Comparison of ENCODE assay signal across 8 cellular contexts in genomic region chr10:46544989-46545791, GRCh38. TPM values are rescaled to one million over a fixed set of nuclear protein-coding genes. Genes with fewer than 3 reads are reported as not detected.
DNase-seq lines count a peak whose midpoint lies in the region; ATAC-seq and TF ChIP-seq lines count a peak whose summit lies in the region.

No MANE protein-coding gene starts in this region.

- no peak overlapping the region for H3K9ac ChIP-seq in Loucy (ENCODE audit: low read depth, low read length, poor library complexity, severe bottlenecking)

- no peaks in the 10 kb centered on the region for H3K27me3 ChIP-seq in Loucy (ENCODE audit: insufficient read depth, low read length, poor library complexity, severe bottlenecking)

- no peaks in the 10 kb centered on the region for H3K27me3 Mint-ChIP-seq in osteocyte (ENCODE audit: unreplicated experiment)

- no peak overlapping the region for H3K4me3 ChIP-seq in Loucy (ENCODE audit: low read length, poor library complexity, severe bottlenecking)

- no peak overlapping the region for H2AFZ ChIP-seq in Loucy (ENCODE audit: low read length)

- TF ChIP-seq CTCF in Loucy (conservative IDR thresholded peaks at IDR 0.05; ENCODE audit: low read length) (peak; percentile 71), osteocyte (IDR thresholded peaks at IDR 0.05) (peak; percentile 47)

- no peak overlapping the region for H3K4me3 Mint-ChIP-seq in osteocyte (ENCODE audit: unreplicated experiment)

- no peaks in the 10 kb centered on the region for H4K20me1 ChIP-seq in Loucy (ENCODE audit: insufficient read depth, low read length, poor library complexity, severe bottlenecking)

- H3F3A ChIP-seq in Loucy (ENCODE audit: low read depth) = no peaks in the 10 kb centered on the region

- H3K9me2 ChIP-seq in Loucy (replicated peaks; ENCODE audit: low read depth, low read length) = no peaks in the 10 kb centered on the region

- H3K36me3 Mint-ChIP-seq in osteocyte (ENCODE audit: unreplicated experiment) = no peaks in the 10 kb centered on the region

- DNase-seq in DMS 273 (lab: John Stamatoyannopoulos, UW; ENCODE audit: unreplicated experiment) (peak; percentile 61), DMS 273 treated with DMSO at 0.1 percent for 48 hours (lab: John Stamatoyannopoulos, UW) (no peak), cerebellar cortex (ENCODE audit: low spot score) (peak; percentile 32), osteocyte (ENCODE audit: extremely low spot score, unreplicated experiment) (peak; percentile 84)
- no peak for DNase-seq in NK-92 treated with Interleukin-12 subunit alpha and Interleukin-12 subunit beta, amount 100 ng/mL, for 24 hours (lab: John Stamatoyannopoulos, UW)

- H3K79me2 ChIP-seq in Loucy (ENCODE audit: insufficient read depth, low read length) = no peaks in the 10 kb centered on the region

- H3K9me3 Mint-ChIP-seq in osteocyte (ENCODE audit: unreplicated experiment) = no peaks in the 10 kb centered on the region

- H3K4me2 ChIP-seq in Loucy (ENCODE audit: low read depth, low read length, poor library complexity, severe bottlenecking) = no peak overlapping the region

- H3K4me1 ChIP-seq in Loucy (ENCODE audit: insufficient read depth, low read length, poor library complexity, severe bottlenecking) = no peaks in the 10 kb centered on the region

- H3K9me3 ChIP-seq in Loucy (ENCODE audit: insufficient read depth, low read depth, low read length) = no peaks in the 10 kb centered on the region

- H3K36me3 ChIP-seq in Loucy (ENCODE audit: insufficient read depth, low read length) = no peaks in the 10 kb centered on the region

- no peak overlapping the region for H3K27ac Mint-ChIP-seq in osteocyte (ENCODE audit: unreplicated experiment)

- ATAC-seq in GM18519 (IDR thresholded peaks at IDR 0.05; ENCODE audit: low FRiP score, unreplicated experiment) = no peak
- ATAC-seq in HG02623 (IDR thresholded peaks at IDR 0.05; ENCODE audit: unreplicated experiment) = no peak

- peaks cover 9% of the 10 kb centered on the region for H3K4me1 Mint-ChIP-seq in osteocyte (ENCODE audit: unreplicated experiment)

RNA-seq across cellular contexts. Expression of gene GPRIN2, which starts 11.3 kb away (rescaled TPM):
- 2.5 and 3.4 TPM in 2 replicates for total RNA-seq in osteocyte

RNA-seq across cellular contexts. Expression of gene SYT15, which starts 33.7 kb away (rescaled TPM):
- total RNA-seq in osteocyte = 10.3 and 12.5 TPM in 2 replicates

Comparison
In these comparisons a context has a peak if more than half of its experiments do, and no peak if none do; other contexts are left out.
1. DNase-seq: peak in DMS 273 (single experiment), cerebellar cortex (single experiment) and osteocyte (single experiment); none in DMS 273 treated with DMSO at 0.1 percent for 48 hours (single experiment) and NK-92 treated with Interleukin-12 subunit alpha and Interleukin-12 subunit beta, amount 100 ng/mL, for 24 hours (single experiment).